In the genomic region with DNA sequence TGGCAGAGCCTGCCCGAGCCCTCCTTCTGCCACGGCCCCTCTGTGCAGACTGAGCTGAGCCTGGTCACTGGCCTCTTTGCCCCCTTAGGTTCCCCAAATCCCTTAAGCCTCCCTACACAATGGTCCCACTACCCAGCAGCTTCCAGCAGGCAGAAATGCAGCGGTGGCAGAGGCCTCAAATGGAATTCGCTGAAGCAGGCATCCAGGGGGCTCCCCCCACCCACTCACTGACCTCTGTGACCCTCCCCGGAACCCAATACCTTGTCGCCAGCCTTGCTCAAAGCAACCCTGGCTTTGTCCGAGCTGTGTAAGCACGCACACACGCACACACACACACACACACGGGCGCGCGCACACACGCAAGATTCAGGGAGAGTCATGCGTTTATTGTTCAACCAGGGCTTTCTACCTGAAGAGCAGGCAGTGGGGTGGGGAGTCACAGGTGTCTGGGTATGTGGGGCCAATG, we compare ENCODE assay signal across 27 cellular contexts. TPM values are rescaled to one million over a fixed set of nuclear protein-coding genes. Genes with fewer than 3 reads are reported as not detected.
DNase-seq lines count a peak whose midpoint lies in the region; ATAC-seq and TF ChIP-seq lines count a peak whose summit lies in the region.
"Had no signal": no experiment of that assay in that cellular context is flagged by ENCODE, and none has a peak within 500 bp of the region (broad histone marks: within the 10 kb centered on the region; RNA-seq: fewer than 3 reads in every experiment).

A gene with protein sequence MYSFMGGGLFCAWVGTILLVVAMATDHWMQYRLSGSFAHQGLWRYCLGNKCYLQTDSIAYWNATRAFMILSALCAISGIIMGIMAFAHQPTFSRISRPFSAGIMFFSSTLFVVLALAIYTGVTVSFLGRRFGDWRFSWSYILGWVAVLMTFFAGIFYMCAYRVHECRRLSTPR (minus strand): TSS at position 51 of the 466 bp plus-strand sequence. CDS start 531 bp downstream, outside the sequence.

- POLR2A ChIA-PET in PC-9 (lab: Charles Lee; ENCODE audit: unreplicated experiment): no interaction called here

- no peaks in the 10 kb centered on the region for H3K36me3 ChIP-seq in PC-9 (ENCODE audit: low read depth)
- H3K36me3 ChIP-seq: brain microvascular endothelial cell, thoracic aorta, WERI-Rb-1 had no signal

- no peaks in the 10 kb centered on the region for H3K36me3 Mint-ChIP-seq in activated T-cell treated with anti-CD3 and anti-CD28 coated beads, Interleukin-2, amount 50 U/mL, for 4 hours (ENCODE audit: insufficient read depth)
- peaks cover 2% of the 10 kb centered on the region for H3K36me3 Mint-ChIP-seq in activated T-helper 1 cell treated with anti-CD3 and anti-CD28 coated beads, Interleukin-12 subunit alpha, Interleukin-12 subunit beta, Interleukin-2, Interleukin-4 antibody, amounts not matched to agents 30 ng/mL and 10 ng/mL and 1 ng/mL, durations not matched to agents 14 hours and 24 hours and 36 hours (ENCODE audit: low read depth)
- H3K36me3 Mint-ChIP-seq in stimulated activated naive B cell treated with anti-CD40 and anti-IgM and Interleukin-4, amounts not matched to agents 10 μg/mL and 1 μg/mL and 100 μg/mL, for 72 hours: no peaks in the 10 kb centered on the region
- H3K36me3 Mint-ChIP-seq: CD4-positive, CD25-positive, alpha-beta regulatory T cell had no signal

- ATAC-seq in activated T-cell treated with anti-CD3 and anti-CD28 coated beads, Interleukin-2, amount 50 U/mL, for 4 hours: no peak
- ATAC-seq in stimulated activated naive B cell treated with anti-CD40 and anti-IgM and Interleukin-4, amounts not matched to agents 10 μg/mL and 1 μg/mL and 100 μg/mL, for 72 hours (replicated peaks): peak; percentile 29 to 60
- no peak for ATAC-seq in HG02973 (IDR thresholded peaks at IDR 0.05; ENCODE audit: unreplicated experiment)
- ATAC-seq: foreskin keratinocyte, HCT116 had no signal

- H3K4me3 Mint-ChIP-seq in activated T-cell treated with anti-CD3 and anti-CD28 coated beads, Interleukin-2, amount 50 U/mL, for 4 hours: peak within 1 kb of the TSS; percentile 62
- no peak within 1 kb of the TSS for H3K4me3 Mint-ChIP-seq in activated T-helper 1 cell treated with anti-CD3 and anti-CD28 coated beads, Interleukin-12 subunit alpha, Interleukin-12 subunit beta, Interleukin-2, Interleukin-4 antibody, amounts not matched to agents 30 ng/mL and 10 ng/mL and 1 ng/mL, durations not matched to agents 14 hours and 24 hours and 36 hours
- H3K4me3 Mint-ChIP-seq in stimulated activated naive B cell treated with anti-CD40 and anti-IgM and Interleukin-4, amounts not matched to agents 10 μg/mL and 1 μg/mL and 100 μg/mL, for 72 hours: no peak within 1 kb of the TSS
- H3K4me3 Mint-ChIP-seq: CD4-positive, CD25-positive, alpha-beta regulatory T cell had no signal

- H3K27ac Mint-ChIP-seq in activated T-helper 1 cell treated with anti-CD3 and anti-CD28 coated beads, Interleukin-12 subunit alpha, Interleukin-12 subunit beta, Interleukin-2, Interleukin-4 antibody, amounts not matched to agents 30 ng/mL and 10 ng/mL and 1 ng/mL, durations not matched to agents 14 hours and 24 hours and 36 hours: peak within 1 kb of the TSS; percentile 18
- peak within 1 kb of the TSS; percentile 93 for H3K27ac Mint-ChIP-seq in stimulated activated naive B cell treated with anti-CD40 and anti-IgM and Interleukin-4, amounts not matched to agents 10 μg/mL and 1 μg/mL and 100 μg/mL, for 72 hours
- H3K27ac Mint-ChIP-seq: CD4-positive, CD25-positive, alpha-beta regulatory T cell had no signal

- no peaks in the 10 kb centered on the region for H3K79me2 ChIP-seq in PC-9 (ENCODE audit: low read depth)

- H3K4me3 ChIP-seq in PC-9: no peak within 1 kb of the TSS
- H3K4me3 ChIP-seq: coronary artery, thoracic aorta had no signal

- H4K20me1 ChIP-seq in PC-9 (ENCODE audit: insufficient read depth): no peaks in the 10 kb centered on the region

- H3K27ac ChIP-seq in PC-9: no peak within 1 kb of the TSS
- H3K27ac ChIP-seq: brain microvascular endothelial cell, coronary artery, epithelial cell of prostate, foreskin keratinocyte, thoracic aorta, WERI-Rb-1 had no signal

- peaks cover 16% of the 10 kb centered on the region for H3K4me1 Mint-ChIP-seq in activated T-cell treated with anti-CD3 and anti-CD28 coated beads, Interleukin-2, amount 50 U/mL, for 4 hours (ENCODE audit: low read depth)
- peaks cover 26% of the 10 kb centered on the region for H3K4me1 Mint-ChIP-seq in activated T-helper 1 cell treated with anti-CD3 and anti-CD28 coated beads, Interleukin-12 subunit alpha, Interleukin-12 subunit beta, Interleukin-2, Interleukin-4 antibody, amounts not matched to agents 30 ng/mL and 10 ng/mL and 1 ng/mL, durations not matched to agents 14 hours and 24 hours and 36 hours (ENCODE audit: low read depth)
- peaks cover 21 to 37% of the 10 kb centered on the region in 2 donors for H3K4me1 Mint-ChIP-seq in stimulated activated naive B cell treated with anti-CD40 and anti-IgM and Interleukin-4, amounts not matched to agents 10 μg/mL and 1 μg/mL and 100 μg/mL, for 72 hours

- no peaks in the 10 kb centered on the region for H3K4me1 ChIP-seq in PC-9 (replicated peaks; ENCODE audit: insufficient read depth)
- H3K4me1 ChIP-seq: foreskin keratinocyte had no signal

- H3K27me3 ChIP-seq in PC-9 (ENCODE audit: insufficient read depth, low read depth): no peaks in the 10 kb centered on the region
- H3K27me3 ChIP-seq: brain microvascular endothelial cell, foreskin keratinocyte had no signal

- no peak for TF ChIP-seq CTCF in PC-9 (conservative IDR thresholded peaks at IDR 0.05)

- H3K27me3 Mint-ChIP-seq in activated T-cell treated with anti-CD3 and anti-CD28 coated beads, Interleukin-2, amount 50 U/mL, for 4 hours (ENCODE audit: low read depth): no peaks in the 10 kb centered on the region
- H3K27me3 Mint-ChIP-seq in activated T-helper 1 cell treated with anti-CD3 and anti-CD28 coated beads, Interleukin-12 subunit alpha, Interleukin-12 subunit beta, Interleukin-2, Interleukin-4 antibody, amounts not matched to agents 30 ng/mL and 10 ng/mL and 1 ng/mL, durations not matched to agents 14 hours and 24 hours and 36 hours (ENCODE audit: insufficient read depth): no peaks in the 10 kb centered on the region
- peaks cover 6 to 12% of the 10 kb centered on the region in 2 donors for H3K27me3 Mint-ChIP-seq in stimulated activated naive B cell treated with anti-CD40 and anti-IgM and Interleukin-4, amounts not matched to agents 10 μg/mL and 1 μg/mL and 100 μg/mL, for 72 hours
- H3K27me3 Mint-ChIP-seq: CD4-positive, CD25-positive, alpha-beta regulatory T cell had no signal

- no peaks in the 10 kb centered on the region for H3K9me3 Mint-ChIP-seq in activated T-cell treated with anti-CD3 and anti-CD28 coated beads, Interleukin-2, amount 50 U/mL, for 4 hours
- H3K9me3 Mint-ChIP-seq in activated T-helper 1 cell treated with anti-CD3 and anti-CD28 coated beads, Interleukin-12 subunit alpha, Interleukin-12 subunit beta, Interleukin-2, Interleukin-4 antibody, amounts not matched to agents 30 ng/mL and 10 ng/mL and 1 ng/mL, durations not matched to agents 14 hours and 24 hours and 36 hours: no peaks in the 10 kb centered on the region
- no peaks in the 10 kb centered on the region for H3K9me3 Mint-ChIP-seq in stimulated activated naive B cell treated with anti-CD40 and anti-IgM and Interleukin-4, amounts not matched to agents 10 μg/mL and 1 μg/mL and 100 μg/mL, for 72 hours
- H3K9me3 Mint-ChIP-seq: CD4-positive, CD25-positive, alpha-beta regulatory T cell had no signal

- H3K4me2 ChIP-seq in PC-9: no peak within 1 kb of the TSS

- no peak for DNase-seq in activated T-cell treated with anti-CD3 and anti-CD28 coated beads, Interleukin-2, amount 50 U/mL, for 4 hours
- DNase-seq in activated T-cell treated with anti-CD3 and anti-CD28 coated beads for 4 hours: no peak
- no peak for DNase-seq in activated T-helper 1 cell treated with anti-CD3 and anti-CD28 coated beads, Interleukin-12 subunit alpha, Interleukin-12 subunit beta, Interleukin-2, Interleukin-4 antibody, amounts not matched to agents 30 ng/mL and 10 ng/mL and 1 ng/mL, durations not matched to agents 14 hours and 24 hours and 36 hours (ENCODE audit: low spot score)
- DNase-seq in left kidney (ENCODE audit: low read depth, low spot score): peak; percentile 88
- DNase-seq in stimulated activated naive B cell treated with anti-CD40 and anti-IgM and Interleukin-4, amounts not matched to agents 10 μg/mL and 1 μg/mL and 100 μg/mL, for 72 hours: no peak
- no peak for DNase-seq in effector CD8-positive, alpha-beta T cell (lab: John Stamatoyannopoulos, UW)
- no peak for DNase-seq in PC-9
- DNase-seq: activated CD8-positive, alpha-beta memory T cell treated with anti-CD3 and anti-CD28 coated beads, Interleukin-2, amount 50 U/mL, for 48 hours; activated naive CD4-positive, alpha-beta T cell treated with anti-CD3 and anti-CD28 coated beads, Interleukin-2, amount 50 U/mL, for 16 hours; brain microvascular endothelial cell; CD4-positive, CD25-positive, alpha-beta regulatory T cell; foreskin keratinocyte; NCI-H146; NCI-H2171; NCI-H748 treated with DMSO at 0.1 percent for 48 hours; OCI-M1; SIG-M5; stimulated activated CD8-positive, alpha-beta memory T cell treated with anti-CD3 and anti-CD28 coated beads, Interleukin-4, amount 100 ng/mL, for 48 hours; WERI-Rb-1 had no signal

- no peaks in the 10 kb centered on the region for H3K9me2 ChIP-seq in PC-9 (ENCODE audit: insufficient read depth)

- intact Hi-C loops in activated T-helper 1 cell treated with anti-CD3 and anti-CD28 coated beads, Interleukin-12 subunit alpha, Interleukin-12 subunit beta, Interleukin-2, Interleukin-4 antibody, amounts not matched to agents 30 ng/mL and 10 ng/mL and 1 ng/mL, durations not matched to agents 14 hours and 24 hours and 36 hours (cut with micrococcal nuclease): no loop called here
- intact Hi-C loops in PC-9 (cut with micrococcal nuclease; ENCODE audit: unreplicated experiment): no loop called here

- no peaks in the 10 kb centered on the region for H3F3A ChIP-seq in PC-9 (ENCODE audit: insufficient read depth, low read depth)

- H3K9me3 ChIP-seq in PC-9 (ENCODE audit: insufficient read depth, low read depth): no peaks in the 10 kb centered on the region
- H3K9me3 ChIP-seq: thoracic aorta had no signal

- CTCF ChIA-PET in PC-9 (lab: Charles Lee): no interaction called here

- no TSS peak for BruUV-seq in PC-9 (replicated peaks; lab: Mats Ljungman, UMichigan)

- H2AFZ ChIP-seq in PC-9: no peak within 1 kb of the TSS

RNA-seq across cellular contexts. Expression of the gene that starts here (rescaled TPM):
- total RNA-seq in activated T-cell treated with anti-CD3 and anti-CD28 coated beads, Interleukin-2, amount 50 U/mL, for 4 hours: under 1 TPM in 2 of 3 donors, not detected in 1; 0.58 to 0.65 TPM
- total RNA-seq in activated T-helper 1 cell treated with anti-CD3 and anti-CD28 coated beads, Interleukin-12 subunit alpha, Interleukin-12 subunit beta, Interleukin-2, Interleukin-4 antibody, amounts not matched to agents 30 ng/mL and 10 ng/mL and 1 ng/mL, durations not matched to agents 14 hours and 24 hours and 36 hours: not detected in 2 replicates
- total RNA-seq in PC-9 (2021): not detected in 2 replicates
- total RNA-seq: CD4-positive, CD25-positive, alpha-beta regulatory T cell; foreskin keratinocyte; M059J; mesenteric fat pad; T-helper 1 cell treated with Interleukin-12 subunit alpha and Interleukin-12 subunit beta and Interleukin-4 antibody, amounts not matched to agents 30 ng/mL and 1 ng/mL, for 36 hours; thoracic aorta had no signal

Comparison
In these comparisons a context has a peak if more than half of its experiments do, and no peak if none do; other contexts are left out.
1. ATAC-seq: peak in stimulated activated naive B cell treated with anti-CD40 and anti-IgM and Interleukin-4, amounts not matched to agents 10 μg/mL and 1 μg/mL and 100 μg/mL, for 72 hours (2 of 2); none in activated T-cell treated with anti-CD3 and anti-CD28 coated beads, Interleukin-2, amount 50 U/mL, for 4 hours (0 of 2) and HG02973 (single experiment).